1 cellular context compared by ENCODE assay signal in the genomic region with DNA sequence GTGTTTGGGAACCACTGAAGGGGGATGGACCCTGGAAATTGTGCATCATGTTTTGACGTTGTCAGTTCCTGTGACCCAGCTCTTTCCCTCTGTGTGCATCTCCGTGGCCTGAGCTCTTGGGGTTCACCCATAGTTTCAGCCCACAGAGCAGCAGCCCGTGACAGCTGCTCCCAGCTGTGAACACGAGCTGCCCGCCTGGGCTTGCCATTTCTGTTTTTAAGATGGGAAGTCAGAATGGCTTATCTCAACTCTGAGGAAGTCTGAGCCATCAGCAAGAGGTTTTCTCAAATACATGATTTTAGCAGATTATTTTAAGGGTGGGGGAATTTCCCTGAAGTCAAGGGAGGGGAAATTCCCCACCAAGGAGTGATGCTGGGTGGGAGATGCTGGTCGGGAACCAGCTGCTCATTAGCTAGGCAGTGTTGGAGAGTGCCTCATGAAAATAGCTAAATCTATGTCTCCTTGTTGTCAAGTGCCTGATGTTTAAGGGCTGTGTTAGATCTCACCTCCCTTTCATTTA.
TF ChIP-seq lines count a peak whose summit lies in the region.

No MANE protein-coding gene starts in this region.

TF ChIP-seq in GM12878, 131 proteins besides CTCF, POLR2A, EP300 and RAD21 (continued from another document and continues in another):
- TF ChIP-seq, protein P1, sequence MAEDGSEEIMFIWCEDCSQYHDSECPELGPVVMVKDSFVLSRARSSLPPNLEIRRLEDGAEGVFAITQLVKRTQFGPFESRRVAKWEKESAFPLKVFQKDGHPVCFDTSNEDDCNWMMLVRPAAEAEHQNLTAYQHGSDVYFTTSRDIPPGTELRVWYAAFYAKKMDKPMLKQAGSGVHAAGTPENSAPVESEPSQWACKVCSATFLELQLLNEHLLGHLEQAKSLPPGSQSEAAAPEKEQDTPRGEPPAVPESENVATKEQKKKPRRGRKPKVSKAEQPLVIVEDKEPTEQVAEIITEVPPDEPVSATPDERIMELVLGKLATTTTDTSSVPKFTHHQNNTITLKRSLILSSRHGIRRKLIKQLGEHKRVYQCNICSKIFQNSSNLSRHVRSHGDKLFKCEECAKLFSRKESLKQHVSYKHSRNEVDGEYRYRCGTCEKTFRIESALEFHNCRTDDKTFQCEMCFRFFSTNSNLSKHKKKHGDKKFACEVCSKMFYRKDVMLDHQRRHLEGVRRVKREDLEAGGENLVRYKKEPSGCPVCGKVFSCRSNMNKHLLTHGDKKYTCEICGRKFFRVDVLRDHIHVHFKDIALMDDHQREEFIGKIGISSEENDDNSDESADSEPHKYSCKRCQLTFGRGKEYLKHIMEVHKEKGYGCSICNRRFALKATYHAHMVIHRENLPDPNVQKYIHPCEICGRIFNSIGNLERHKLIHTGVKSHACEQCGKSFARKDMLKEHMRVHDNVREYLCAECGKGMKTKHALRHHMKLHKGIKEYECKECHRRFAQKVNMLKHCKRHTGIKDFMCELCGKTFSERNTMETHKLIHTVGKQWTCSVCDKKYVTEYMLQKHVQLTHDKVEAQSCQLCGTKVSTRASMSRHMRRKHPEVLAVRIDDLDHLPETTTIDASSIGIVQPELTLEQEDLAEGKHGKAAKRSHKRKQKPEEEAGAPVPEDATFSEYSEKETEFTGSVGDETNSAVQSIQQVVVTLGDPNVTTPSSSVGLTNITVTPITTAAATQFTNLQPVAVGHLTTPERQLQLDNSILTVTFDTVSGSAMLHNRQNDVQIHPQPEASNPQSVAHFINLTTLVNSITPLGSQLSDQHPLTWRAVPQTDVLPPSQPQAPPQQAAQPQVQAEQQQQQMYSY (CRISPR knock-in tag; IDR thresholded peaks at IDR 0.05): no peak
- TF ChIP-seq SMC3 (IDR thresholded peaks at IDR 0.05; ENCODE audit: borderline replicate concordance, low read length) (no peak), EED (IDR thresholded peaks at IDR 0.05; ENCODE audit: low read depth) (peak; percentile 94), HCFC1 (IDR thresholded peaks at IDR 0.05; ENCODE audit: low read length) (no peak), TCF7 (IDR thresholded peaks at IDR 0.05; ENCODE audit: borderline replicate concordance) (no peak), HDGF (IDR thresholded peaks at IDR 0.05) (no peak), WRNIP1 (IDR thresholded peaks at IDR 0.05; ENCODE audit: borderline replicate concordance, low read depth, low read length) (no peak), NFXL1 (IDR thresholded peaks at IDR 0.05; ENCODE audit: borderline replicate concordance) (no peak), HDAC6 (IDR thresholded peaks at IDR 0.05; ENCODE audit: unreplicated experiment) (no peak), CHD1 (IDR thresholded peaks at IDR 0.05; ENCODE audit: low read depth, low read length) (no peak), MYB (IDR thresholded peaks at IDR 0.05; ENCODE audit: borderline replicate concordance, low read depth, low read length) (no peak), BMI1 (IDR thresholded peaks at IDR 0.05; ENCODE audit: borderline replicate concordance) (no peak), FOXK2 (IDR thresholded peaks at IDR 0.05) (no peak), IKZF1 (conservative IDR thresholded peaks at IDR 0.05) (peak; percentile 94), KAT2A (conservative IDR thresholded peaks at IDR 0.05; ENCODE audit: control insufficient read depth, low read depth, low read length) (no peak), ZNF217 (IDR thresholded peaks at IDR 0.05) (0 out of 2 replicates have a peak, but pooled peaks have one; percentile 22), RAD51 (IDR thresholded peaks at IDR 0.05) (peak; percentile 33), GATAD2B (conservative IDR thresholded peaks at IDR 0.05; ENCODE audit: low read depth) (peak; percentile 73), LARP7 (IDR thresholded peaks at IDR 0.05) (no peak), NRF1 (conservative IDR thresholded peaks at IDR 0.05; ENCODE audit: low read depth, low read length) (no peak), TARDBP (IDR thresholded peaks at IDR 0.05; ENCODE audit: borderline replicate concordance) (no peak), SMARCA5 (IDR thresholded peaks at IDR 0.05) (no peak), BHLHE40 (IDR thresholded peaks at IDR 0.05; ENCODE audit: borderline replicate concordance in 1 of 2, low read depth in 2 of 2, low read length in 1 of 2) (peak; percentile 85 to 91), PAX5 (IDR thresholded peaks at IDR 0.05; ENCODE audit: borderline replicate concordance, low read depth, low read length) (peak; percentile 99), SIN3A (IDR thresholded peaks at IDR 0.05; ENCODE audit: low read depth, low read length) (peak; percentile 72; the same call in 1 of the 2 replicates), SREBF1 (IDR thresholded peaks at IDR 0.05; ENCODE audit: low read length) (peak; percentile 55; the same call in 1 of the 2 replicates), NR2C2 (IDR thresholded peaks at IDR 0.05; ENCODE audit: borderline replicate concordance, control insufficient read depth, insufficient read length, low read depth) (no peak), ZZZ3 (IDR thresholded peaks at IDR 0.05; ENCODE audit: control insufficient read depth, insufficient read length, low read depth) (no peak), IRF4 (IDR thresholded peaks at IDR 0.05; ENCODE audit: low read depth, low read length) (no peak; the same call in 1 of the 2 replicates), CEBPB (IDR thresholded peaks at IDR 0.05; ENCODE audit: borderline replicate concordance in 1 of 2, low read depth in 2 of 2, low read length in 2 of 2) (peak in 1 of 2 experiments; percentile 70; a peak in 1 of 4 replicates), BACH1 (IDR thresholded peaks at IDR 0.05; ENCODE audit: borderline replicate concordance) (peak; percentile 36; the same call in 1 of the 2 replicates), MXI1 (IDR thresholded peaks at IDR 0.05; ENCODE audit: low read depth, low read length) (peak; percentile 30; the same call in 1 of the 2 replicates), MEF2A (IDR thresholded peaks at IDR 0.05; ENCODE audit: insufficient read depth, low read depth, low read length) (peak; percentile 76; the same call in 1 of the 2 replicates)
- TF ChIP-seq, protein P2, sequence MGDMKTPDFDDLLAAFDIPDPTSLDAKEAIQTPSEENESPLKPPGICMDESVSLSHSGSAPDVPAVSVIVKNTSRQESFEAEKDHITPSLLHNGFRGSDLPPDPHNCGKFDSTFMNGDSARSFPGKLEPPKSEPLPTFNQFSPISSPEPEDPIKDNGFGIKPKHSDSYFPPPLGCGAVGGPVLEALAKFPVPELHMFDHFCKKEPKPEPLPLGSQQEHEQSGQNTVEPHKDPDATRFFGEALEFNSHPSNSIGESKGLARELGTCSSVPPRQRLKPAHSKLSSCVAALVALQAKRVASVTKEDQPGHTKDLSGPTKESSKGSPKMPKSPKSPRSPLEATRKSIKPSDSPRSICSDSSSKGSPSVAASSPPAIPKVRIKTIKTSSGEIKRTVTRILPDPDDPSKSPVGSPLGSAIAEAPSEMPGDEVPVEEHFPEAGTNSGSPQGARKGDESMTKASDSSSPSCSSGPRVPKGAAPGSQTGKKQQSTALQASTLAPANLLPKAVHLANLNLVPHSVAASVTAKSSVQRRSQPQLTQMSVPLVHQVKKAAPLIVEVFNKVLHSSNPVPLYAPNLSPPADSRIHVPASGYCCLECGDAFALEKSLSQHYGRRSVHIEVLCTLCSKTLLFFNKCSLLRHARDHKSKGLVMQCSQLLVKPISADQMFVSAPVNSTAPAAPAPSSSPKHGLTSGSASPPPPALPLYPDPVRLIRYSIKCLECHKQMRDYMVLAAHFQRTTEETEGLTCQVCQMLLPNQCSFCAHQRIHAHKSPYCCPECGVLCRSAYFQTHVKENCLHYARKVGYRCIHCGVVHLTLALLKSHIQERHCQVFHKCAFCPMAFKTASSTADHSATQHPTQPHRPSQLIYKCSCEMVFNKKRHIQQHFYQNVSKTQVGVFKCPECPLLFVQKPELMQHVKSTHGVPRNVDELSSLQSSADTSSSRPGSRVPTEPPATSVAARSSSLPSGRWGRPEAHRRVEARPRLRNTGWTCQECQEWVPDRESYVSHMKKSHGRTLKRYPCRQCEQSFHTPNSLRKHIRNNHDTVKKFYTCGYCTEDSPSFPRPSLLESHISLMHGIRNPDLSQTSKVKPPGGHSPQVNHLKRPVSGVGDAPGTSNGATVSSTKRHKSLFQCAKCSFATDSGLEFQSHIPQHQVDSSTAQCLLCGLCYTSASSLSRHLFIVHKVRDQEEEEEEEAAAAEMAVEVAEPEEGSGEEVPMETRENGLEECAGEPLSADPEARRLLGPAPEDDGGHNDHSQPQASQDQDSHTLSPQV (IDR thresholded peaks at IDR 0.05): no peak
- TF ChIP-seq, protein P3, sequence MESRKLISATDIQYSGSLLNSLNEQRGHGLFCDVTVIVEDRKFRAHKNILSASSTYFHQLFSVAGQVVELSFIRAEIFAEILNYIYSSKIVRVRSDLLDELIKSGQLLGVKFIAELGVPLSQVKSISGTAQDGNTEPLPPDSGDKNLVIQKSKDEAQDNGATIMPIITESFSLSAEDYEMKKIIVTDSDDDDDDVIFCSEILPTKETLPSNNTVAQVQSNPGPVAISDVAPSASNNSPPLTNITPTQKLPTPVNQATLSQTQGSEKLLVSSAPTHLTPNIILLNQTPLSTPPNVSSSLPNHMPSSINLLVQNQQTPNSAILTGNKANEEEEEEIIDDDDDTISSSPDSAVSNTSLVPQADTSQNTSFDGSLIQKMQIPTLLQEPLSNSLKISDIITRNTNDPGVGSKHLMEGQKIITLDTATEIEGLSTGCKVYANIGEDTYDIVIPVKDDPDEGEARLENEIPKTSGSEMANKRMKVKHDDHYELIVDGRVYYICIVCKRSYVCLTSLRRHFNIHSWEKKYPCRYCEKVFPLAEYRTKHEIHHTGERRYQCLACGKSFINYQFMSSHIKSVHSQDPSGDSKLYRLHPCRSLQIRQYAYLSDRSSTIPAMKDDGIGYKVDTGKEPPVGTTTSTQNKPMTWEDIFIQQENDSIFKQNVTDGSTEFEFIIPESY (IDR thresholded peaks at IDR 0.05): no peak
- TF ChIP-seq, protein P4, sequence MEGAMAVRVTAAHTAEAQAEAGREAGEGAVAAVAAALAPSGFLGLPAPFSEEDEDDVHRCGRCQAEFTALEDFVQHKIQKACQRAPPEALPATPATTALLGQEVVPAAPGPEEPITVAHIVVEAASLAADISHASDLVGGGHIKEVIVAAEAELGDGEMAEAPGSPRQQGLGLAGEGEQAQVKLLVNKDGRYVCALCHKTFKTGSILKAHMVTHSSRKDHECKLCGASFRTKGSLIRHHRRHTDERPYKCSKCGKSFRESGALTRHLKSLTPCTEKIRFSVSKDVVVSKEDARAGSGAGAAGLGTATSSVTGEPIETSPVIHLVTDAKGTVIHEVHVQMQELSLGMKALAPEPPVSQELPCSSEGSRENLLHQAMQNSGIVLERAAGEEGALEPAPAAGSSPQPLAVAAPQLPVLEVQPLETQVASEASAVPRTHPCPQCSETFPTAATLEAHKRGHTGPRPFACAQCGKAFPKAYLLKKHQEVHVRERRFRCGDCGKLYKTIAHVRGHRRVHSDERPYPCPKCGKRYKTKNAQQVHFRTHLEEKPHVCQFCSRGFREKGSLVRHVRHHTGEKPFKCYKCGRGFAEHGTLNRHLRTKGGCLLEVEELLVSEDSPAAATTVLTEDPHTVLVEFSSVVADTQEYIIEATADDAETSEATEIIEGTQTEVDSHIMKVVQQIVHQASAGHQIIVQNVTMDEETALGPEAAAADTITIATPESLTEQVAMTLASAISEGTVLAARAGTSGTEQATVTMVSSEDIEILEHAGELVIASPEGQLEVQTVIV (IDR thresholded peaks at IDR 0.05; ENCODE audit: borderline replicate concordance, partially characterized antibody): no peak
- TF ChIP-seq, protein P5, sequence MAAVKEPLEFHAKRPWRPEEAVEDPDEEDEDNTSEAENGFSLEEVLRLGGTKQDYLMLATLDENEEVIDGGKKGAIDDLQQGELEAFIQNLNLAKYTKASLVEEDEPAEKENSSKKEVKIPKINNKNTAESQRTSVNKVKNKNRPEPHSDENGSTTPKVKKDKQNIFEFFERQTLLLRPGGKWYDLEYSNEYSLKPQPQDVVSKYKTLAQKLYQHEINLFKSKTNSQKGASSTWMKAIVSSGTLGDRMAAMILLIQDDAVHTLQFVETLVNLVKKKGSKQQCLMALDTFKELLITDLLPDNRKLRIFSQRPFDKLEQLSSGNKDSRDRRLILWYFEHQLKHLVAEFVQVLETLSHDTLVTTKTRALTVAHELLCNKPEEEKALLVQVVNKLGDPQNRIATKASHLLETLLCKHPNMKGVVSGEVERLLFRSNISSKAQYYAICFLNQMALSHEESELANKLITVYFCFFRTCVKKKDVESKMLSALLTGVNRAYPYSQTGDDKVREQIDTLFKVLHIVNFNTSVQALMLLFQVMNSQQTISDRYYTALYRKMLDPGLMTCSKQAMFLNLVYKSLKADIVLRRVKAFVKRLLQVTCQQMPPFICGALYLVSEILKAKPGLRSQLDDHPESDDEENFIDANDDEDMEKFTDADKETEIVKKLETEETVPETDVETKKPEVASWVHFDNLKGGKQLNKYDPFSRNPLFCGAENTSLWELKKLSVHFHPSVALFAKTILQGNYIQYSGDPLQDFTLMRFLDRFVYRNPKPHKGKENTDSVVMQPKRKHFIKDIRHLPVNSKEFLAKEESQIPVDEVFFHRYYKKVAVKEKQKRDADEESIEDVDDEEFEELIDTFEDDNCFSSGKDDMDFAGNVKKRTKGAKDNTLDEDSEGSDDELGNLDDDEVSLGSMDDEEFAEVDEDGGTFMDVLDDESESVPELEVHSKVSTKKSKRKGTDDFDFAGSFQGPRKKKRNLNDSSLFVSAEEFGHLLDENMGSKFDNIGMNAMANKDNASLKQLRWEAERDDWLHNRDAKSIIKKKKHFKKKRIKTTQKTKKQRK (IDR thresholded peaks at IDR 0.05; ENCODE audit: low read depth, low read length): no peak
- TF ChIP-seq, protein P6, sequence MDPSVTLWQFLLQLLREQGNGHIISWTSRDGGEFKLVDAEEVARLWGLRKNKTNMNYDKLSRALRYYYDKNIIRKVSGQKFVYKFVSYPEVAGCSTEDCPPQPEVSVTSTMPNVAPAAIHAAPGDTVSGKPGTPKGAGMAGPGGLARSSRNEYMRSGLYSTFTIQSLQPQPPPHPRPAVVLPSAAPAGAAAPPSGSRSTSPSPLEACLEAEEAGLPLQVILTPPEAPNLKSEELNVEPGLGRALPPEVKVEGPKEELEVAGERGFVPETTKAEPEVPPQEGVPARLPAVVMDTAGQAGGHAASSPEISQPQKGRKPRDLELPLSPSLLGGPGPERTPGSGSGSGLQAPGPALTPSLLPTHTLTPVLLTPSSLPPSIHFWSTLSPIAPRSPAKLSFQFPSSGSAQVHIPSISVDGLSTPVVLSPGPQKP (IDR thresholded peaks at IDR 0.05; ENCODE audit: low read depth, low read length): no peak
- TF ChIP-seq, protein P7, sequence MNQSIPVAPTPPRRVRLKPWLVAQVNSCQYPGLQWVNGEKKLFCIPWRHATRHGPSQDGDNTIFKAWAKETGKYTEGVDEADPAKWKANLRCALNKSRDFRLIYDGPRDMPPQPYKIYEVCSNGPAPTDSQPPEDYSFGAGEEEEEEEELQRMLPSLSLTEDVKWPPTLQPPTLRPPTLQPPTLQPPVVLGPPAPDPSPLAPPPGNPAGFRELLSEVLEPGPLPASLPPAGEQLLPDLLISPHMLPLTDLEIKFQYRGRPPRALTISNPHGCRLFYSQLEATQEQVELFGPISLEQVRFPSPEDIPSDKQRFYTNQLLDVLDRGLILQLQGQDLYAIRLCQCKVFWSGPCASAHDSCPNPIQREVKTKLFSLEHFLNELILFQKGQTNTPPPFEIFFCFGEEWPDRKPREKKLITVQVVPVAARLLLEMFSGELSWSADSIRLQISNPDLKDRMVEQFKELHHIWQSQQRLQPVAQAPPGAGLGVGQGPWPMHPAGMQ (IDR thresholded peaks at IDR 0.05; ENCODE audit: borderline replicate concordance): no peak
- TF ChIP-seq, protein P8, sequence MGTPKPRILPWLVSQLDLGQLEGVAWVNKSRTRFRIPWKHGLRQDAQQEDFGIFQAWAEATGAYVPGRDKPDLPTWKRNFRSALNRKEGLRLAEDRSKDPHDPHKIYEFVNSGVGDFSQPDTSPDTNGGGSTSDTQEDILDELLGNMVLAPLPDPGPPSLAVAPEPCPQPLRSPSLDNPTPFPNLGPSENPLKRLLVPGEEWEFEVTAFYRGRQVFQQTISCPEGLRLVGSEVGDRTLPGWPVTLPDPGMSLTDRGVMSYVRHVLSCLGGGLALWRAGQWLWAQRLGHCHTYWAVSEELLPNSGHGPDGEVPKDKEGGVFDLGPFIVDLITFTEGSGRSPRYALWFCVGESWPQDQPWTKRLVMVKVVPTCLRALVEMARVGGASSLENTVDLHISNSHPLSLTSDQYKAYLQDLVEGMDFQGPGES (IDR thresholded peaks at IDR 0.05): no peak
